ENCODE assay signal across 1 cellular context in the genomic region with DNA sequence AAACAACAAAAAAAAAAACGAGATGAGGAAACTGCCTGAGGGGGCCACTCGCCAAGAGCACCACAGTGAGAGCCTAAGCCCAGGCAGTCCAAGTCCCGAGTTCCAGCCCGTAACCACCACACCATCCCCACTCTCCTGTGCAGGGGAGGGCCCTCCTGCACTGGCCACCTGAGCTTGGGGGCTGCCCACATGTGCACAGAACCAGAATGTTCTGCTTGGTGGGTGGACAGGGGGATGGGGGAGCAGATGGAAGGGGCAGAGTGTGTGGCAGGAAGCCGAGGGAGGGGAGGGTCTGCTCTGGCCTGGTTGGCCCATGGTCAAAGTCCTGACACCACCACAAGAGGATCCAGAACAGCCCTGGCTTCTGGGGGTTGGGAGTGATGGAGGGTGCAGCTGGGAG.
TF ChIP-seq lines count a peak whose summit lies in the region.

No MANE protein-coding gene starts in this region.

TF ChIP-seq in HepG2, 621 proteins besides CTCF, POLR2A, EP300 and RAD21 (continued from another document and continues in another):
- TF ChIP-seq, protein P1, sequence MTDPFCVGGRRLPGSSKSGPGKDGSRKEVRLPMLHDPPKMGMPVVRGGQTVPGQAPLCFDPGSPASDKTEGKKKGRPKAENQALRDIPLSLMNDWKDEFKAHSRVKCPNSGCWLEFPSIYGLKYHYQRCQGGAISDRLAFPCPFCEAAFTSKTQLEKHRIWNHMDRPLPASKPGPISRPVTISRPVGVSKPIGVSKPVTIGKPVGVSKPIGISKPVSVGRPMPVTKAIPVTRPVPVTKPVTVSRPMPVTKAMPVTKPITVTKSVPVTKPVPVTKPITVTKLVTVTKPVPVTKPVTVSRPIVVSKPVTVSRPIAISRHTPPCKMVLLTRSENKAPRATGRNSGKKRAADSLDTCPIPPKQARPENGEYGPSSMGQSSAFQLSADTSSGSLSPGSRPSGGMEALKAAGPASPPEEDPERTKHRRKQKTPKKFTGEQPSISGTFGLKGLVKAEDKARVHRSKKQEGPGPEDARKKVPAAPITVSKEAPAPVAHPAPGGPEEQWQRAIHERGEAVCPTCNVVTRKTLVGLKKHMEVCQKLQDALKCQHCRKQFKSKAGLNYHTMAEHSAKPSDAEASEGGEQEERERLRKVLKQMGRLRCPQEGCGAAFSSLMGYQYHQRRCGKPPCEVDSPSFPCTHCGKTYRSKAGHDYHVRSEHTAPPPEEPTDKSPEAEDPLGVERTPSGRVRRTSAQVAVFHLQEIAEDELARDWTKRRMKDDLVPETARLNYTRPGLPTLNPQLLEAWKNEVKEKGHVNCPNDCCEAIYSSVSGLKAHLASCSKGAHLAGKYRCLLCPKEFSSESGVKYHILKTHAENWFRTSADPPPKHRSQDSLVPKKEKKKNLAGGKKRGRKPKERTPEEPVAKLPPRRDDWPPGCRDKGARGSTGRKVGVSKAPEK (CRISPR knock-in tag; IDR thresholded peaks at IDR 0.05; ENCODE audit: borderline replicate concordance) = no peak
- TF ChIP-seq SP1 (IDR thresholded peaks at IDR 0.05) (no peak), SP1 (CRISPR knock-in tag; IDR thresholded peaks at IDR 0.05) (no peak), ZBTB2 (CRISPR knock-in tag; IDR thresholded peaks at IDR 0.05; ENCODE audit: low read depth) (no peak), ATF2 (CRISPR knock-in tag; IDR thresholded peaks at IDR 0.05) (no peak), ZNF775 (CRISPR knock-in tag; IDR thresholded peaks at IDR 0.05; ENCODE audit: borderline replicate concordance) (no peak), ZNF496 (CRISPR knock-in tag; IDR thresholded peaks at IDR 0.05; ENCODE audit: insufficient replicate concordance) (no peak), PAXIP1 (CRISPR knock-in tag; conservative IDR thresholded peaks at IDR 0.05) (peak; percentile 53; the same call in 1 of the 2 replicates), ATM (IDR thresholded peaks at IDR 0.05; ENCODE audit: borderline replicate concordance) (no peak), TARDBP (CRISPR knock-in tag; IDR thresholded peaks at IDR 0.05) (peak; percentile 24; the same call in 1 of the 2 replicates), MTF2 (CRISPR knock-in tag; IDR thresholded peaks at IDR 0.05; ENCODE audit: borderline replicate concordance) (no peak), LBX2 (CRISPR knock-in tag; IDR thresholded peaks at IDR 0.05; ENCODE audit: borderline replicate concordance) (no peak), RBM39 (IDR thresholded peaks at IDR 0.05; ENCODE audit: low read depth, low read length, poor library complexity, severe bottlenecking) (no peak), ESRRA (CRISPR knock-in tag; IDR thresholded peaks at IDR 0.05; ENCODE audit: low read depth) (no peak), NFYB (CRISPR knock-in tag; IDR thresholded peaks at IDR 0.05) (no peak), MEIS1 (CRISPR knock-in tag; IDR thresholded peaks at IDR 0.05; ENCODE audit: borderline replicate concordance) (no peak), HNF4G (IDR thresholded peaks at IDR 0.05; ENCODE audit: borderline replicate concordance, low read depth, low read length) (0 out of 2 replicates have a peak, but pooled peaks have one; percentile 48), HNF4G (CRISPR knock-in tag; IDR thresholded peaks at IDR 0.05; ENCODE audit: borderline replicate concordance, low read depth) (no peak), AKNA (CRISPR knock-in tag; IDR thresholded peaks at IDR 0.05; ENCODE audit: borderline replicate concordance) (no peak), SETDB1 (CRISPR knock-in tag; IDR thresholded peaks at IDR 0.05; ENCODE audit: borderline replicate concordance) (no peak), FOXO1 (CRISPR knock-in tag; IDR thresholded peaks at IDR 0.05) (no peak), ZNF326 (CRISPR knock-in tag; IDR thresholded peaks at IDR 0.05; ENCODE audit: borderline replicate concordance) (no peak), LCORL (IDR thresholded peaks at IDR 0.05) (no peak), LCORL (CRISPR knock-in tag; IDR thresholded peaks at IDR 0.05) (0 out of 2 replicates have a peak, but pooled peaks have one; percentile 25)
- TF ChIP-seq, protein P2, sequence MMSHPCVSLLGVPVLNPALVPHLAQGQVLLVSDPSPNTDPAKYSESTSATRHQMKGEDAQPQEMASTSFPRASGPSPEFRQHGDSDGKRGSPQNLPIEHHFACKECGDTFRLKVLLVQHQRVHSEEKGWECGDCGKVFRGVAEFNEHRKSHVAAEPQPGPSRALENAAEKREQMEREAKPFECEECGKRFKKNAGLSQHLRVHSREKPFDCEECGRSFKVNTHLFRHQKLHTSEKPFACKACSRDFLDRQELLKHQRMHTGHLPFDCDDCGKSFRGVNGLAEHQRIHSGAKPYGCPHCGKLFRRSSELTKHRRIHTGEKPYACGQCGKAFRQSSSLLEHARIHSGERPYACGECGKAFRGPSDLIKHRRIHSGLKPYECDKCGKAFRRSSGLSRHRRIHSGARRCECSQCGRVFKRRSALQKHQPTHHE (CRISPR knock-in tag; IDR thresholded peaks at IDR 0.05; ENCODE audit: borderline replicate concordance) = no peak
- TF ChIP-seq, protein P3, sequence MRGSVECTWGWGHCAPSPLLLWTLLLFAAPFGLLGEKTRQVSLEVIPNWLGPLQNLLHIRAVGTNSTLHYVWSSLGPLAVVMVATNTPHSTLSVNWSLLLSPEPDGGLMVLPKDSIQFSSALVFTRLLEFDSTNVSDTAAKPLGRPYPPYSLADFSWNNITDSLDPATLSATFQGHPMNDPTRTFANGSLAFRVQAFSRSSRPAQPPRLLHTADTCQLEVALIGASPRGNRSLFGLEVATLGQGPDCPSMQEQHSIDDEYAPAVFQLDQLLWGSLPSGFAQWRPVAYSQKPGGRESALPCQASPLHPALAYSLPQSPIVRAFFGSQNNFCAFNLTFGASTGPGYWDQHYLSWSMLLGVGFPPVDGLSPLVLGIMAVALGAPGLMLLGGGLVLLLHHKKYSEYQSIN (CRISPR knock-in tag; IDR thresholded peaks at IDR 0.05; ENCODE audit: borderline replicate concordance) = no peak
- TF ChIP-seq, protein P4, sequence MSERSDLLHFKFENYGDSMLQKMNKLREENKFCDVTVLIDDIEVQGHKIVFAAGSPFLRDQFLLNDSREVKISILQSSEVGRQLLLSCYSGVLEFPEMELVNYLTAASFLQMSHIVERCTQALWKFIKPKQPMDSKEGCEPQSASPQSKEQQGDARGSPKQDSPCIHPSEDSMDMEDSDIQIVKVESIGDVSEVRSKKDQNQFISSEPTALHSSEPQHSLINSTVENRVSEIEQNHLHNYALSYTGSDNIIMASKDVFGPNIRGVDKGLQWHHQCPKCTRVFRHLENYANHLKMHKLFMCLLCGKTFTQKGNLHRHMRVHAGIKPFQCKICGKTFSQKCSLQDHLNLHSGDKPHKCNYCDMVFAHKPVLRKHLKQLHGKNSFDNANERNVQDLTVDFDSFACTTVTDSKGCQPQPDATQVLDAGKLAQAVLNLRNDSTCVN (CRISPR knock-in tag; IDR thresholded peaks at IDR 0.05; ENCODE audit: borderline replicate concordance) = no peak
- TF ChIP-seq, protein P5, sequence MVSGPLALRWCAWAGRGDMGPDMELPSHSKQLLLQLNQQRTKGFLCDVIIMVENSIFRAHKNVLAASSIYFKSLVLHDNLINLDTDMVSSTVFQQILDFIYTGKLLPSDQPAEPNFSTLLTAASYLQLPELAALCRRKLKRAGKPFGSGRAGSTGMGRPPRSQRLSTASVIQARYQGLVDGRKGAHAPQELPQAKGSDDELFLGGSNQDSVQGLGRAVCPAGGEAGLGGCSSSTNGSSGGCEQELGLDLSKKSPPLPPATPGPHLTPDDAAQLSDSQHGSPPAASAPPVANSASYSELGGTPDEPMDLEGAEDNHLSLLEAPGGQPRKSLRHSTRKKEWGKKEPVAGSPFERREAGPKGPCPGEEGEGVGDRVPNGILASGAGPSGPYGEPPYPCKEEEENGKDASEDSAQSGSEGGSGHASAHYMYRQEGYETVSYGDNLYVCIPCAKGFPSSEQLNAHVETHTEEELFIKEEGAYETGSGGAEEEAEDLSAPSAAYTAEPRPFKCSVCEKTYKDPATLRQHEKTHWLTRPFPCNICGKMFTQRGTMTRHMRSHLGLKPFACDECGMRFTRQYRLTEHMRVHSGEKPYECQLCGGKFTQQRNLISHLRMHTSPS (CRISPR knock-in tag; IDR thresholded peaks at IDR 0.05; ENCODE audit: low read depth) = 0 out of 2 replicates have a peak, but pooled peaks have one; percentile 54
